ENCODE assay signal across 1 cellular context in genomic region chr12:119088917-119089667, GRCh38.
TF ChIP-seq lines count a peak whose summit lies in the region.

No MANE protein-coding gene starts in this region.

TF ChIP-seq in WTC11, 78 proteins besides CTCF, POLR2A, EP300 and RAD21 (continued from another document):
- TF ChIP-seq ERG (CRISPR knock-in tag; IDR thresholded peaks at IDR 0.05) = no peak
- TF ChIP-seq CREM (CRISPR knock-in tag; IDR thresholded peaks at IDR 0.05) = no peak
